Comparison of ENCODE assay signal across 25 cellular contexts in genomic region chr9:133055788-133056420, GRCh38. TPM values are rescaled to one million over a fixed set of nuclear protein-coding genes. Genes with fewer than 3 reads are reported as not detected.
DNase-seq lines count a peak whose midpoint lies in the region; ATAC-seq and TF ChIP-seq lines count a peak whose summit lies in the region.
"Had no signal": no experiment of that assay in that cellular context is flagged by ENCODE, and none has a peak within 500 bp of the region (broad histone marks: within the 10 kb centered on the region; RNA-seq: fewer than 3 reads in every experiment).

No MANE protein-coding gene starts in this region.

- peaks cover 5% of the 10 kb centered on the region for H3K36me3 ChIP-seq in breast epithelium
- H3K36me3 ChIP-seq in KOPT-K1 (ENCODE audit: insufficient read depth, low read length) = peaks cover 78% of the 10 kb centered on the region
- peaks cover 0 to 4% of the 10 kb centered on the region in 2 donors for H3K36me3 ChIP-seq in body of pancreas (replicated peaks in 1 of 2; ENCODE audit: insufficient read depth in 1 of 2, low read depth in 2 of 2)

- H3K27me3 Mint-ChIP-seq in MCF 10A (ENCODE audit: insufficient read depth, unreplicated experiment) = no peaks in the 10 kb centered on the region
- H3K27me3 Mint-ChIP-seq in activated CD4-positive, alpha-beta memory T cell treated with anti-CD3 and anti-CD28 coated beads for 36 hours = no peaks in the 10 kb centered on the region
- H3K27me3 Mint-ChIP-seq: activated CD4-positive, alpha-beta memory T cell treated with anti-CD3 and anti-CD28 coated beads, Interleukin-2, amount 10 ng/mL, durations not matched to agents 7 days and 5 days; central memory CD8-positive, alpha-beta T cell had no signal

- H3K4me1 ChIP-seq in breast epithelium (no peaks in the 10 kb centered on the region), body of pancreas (peaks cover 100% of the 10 kb centered on the region)
- H3K4me1 ChIP-seq: ascending aorta, gastroesophageal sphincter had no signal

- H3K4me3 ChIP-seq in breast epithelium (no peak overlapping the region), body of pancreas (no peak overlapping the region)
- H3K4me3 ChIP-seq: ascending aorta, gastroesophageal sphincter, GM23338, PC-9 had no signal

- H3K9me3 ChIP-seq in breast epithelium (no peaks in the 10 kb centered on the region), KOPT-K1 (ENCODE audit: insufficient read depth, low read length, poor library complexity, severe bottlenecking) (no peaks in the 10 kb centered on the region), body of pancreas (no peaks in the 10 kb centered on the region)
- H3K9me3 ChIP-seq: ascending aorta, gastroesophageal sphincter, neutrophil had no signal

- H3K27ac Mint-ChIP-seq in MCF 10A (ENCODE audit: low read depth, unreplicated experiment) = peak overlapping the region; percentile 35
- peak overlapping the region; percentile 45 for H3K27ac Mint-ChIP-seq in stimulated activated effector memory CD8-positive, alpha-beta T cell treated with anti-CD3 and anti-CD28 coated beads, Interleukin-12 subunit alpha, Interleukin-12 subunit beta, amount 100 ng/mL, for 72 hours
- no peak overlapping the region for H3K27ac Mint-ChIP-seq in activated CD4-positive, alpha-beta memory T cell treated with anti-CD3 and anti-CD28 coated beads for 36 hours
- H3K27ac Mint-ChIP-seq: activated CD4-positive, alpha-beta memory T cell treated with anti-CD3 and anti-CD28 coated beads, Interleukin-2, amount 10 ng/mL, durations not matched to agents 7 days and 5 days; GM23338; immature natural killer cell had no signal

- no peak for TF ChIP-seq CTCF in MCF 10A (IDR thresholded peaks at IDR 0.05; ENCODE audit: unreplicated experiment)
- no peak for TF ChIP-seq CTCF in breast epithelium (IDR thresholded peaks at IDR 0.05)
- TF ChIP-seq CTCF in body of pancreas (IDR thresholded peaks at IDR 0.05) = no peak

- no peak overlapping the region for H3K4me3 Mint-ChIP-seq in MCF 10A (ENCODE audit: unreplicated experiment)
- H3K4me3 Mint-ChIP-seq in stimulated activated effector memory CD8-positive, alpha-beta T cell treated with anti-CD3 and anti-CD28 coated beads, Interleukin-12 subunit alpha, Interleukin-12 subunit beta, amount 100 ng/mL, for 72 hours = no peak overlapping the region
- no peak overlapping the region for H3K4me3 Mint-ChIP-seq in activated CD4-positive, alpha-beta memory T cell treated with anti-CD3 and anti-CD28 coated beads for 36 hours
- H3K4me3 Mint-ChIP-seq: activated CD4-positive, alpha-beta memory T cell treated with anti-CD3 and anti-CD28 coated beads, Interleukin-2, amount 10 ng/mL, durations not matched to agents 7 days and 5 days; CD14-positive monocyte; central memory CD8-positive, alpha-beta T cell; GM23338; immature natural killer cell had no signal

- CTCF ChIA-PET in MCF 10A (lab: Yijun Ruan, JAX) = interaction anchor here (1.1 to 1.4 kb wide), 2 partner anchors 12 to 34 kb away, joined by 3 to 6 read pairs; no protein-coding TSS in a partner anchor
- CTCF ChIA-PET in activated CD4-positive, alpha-beta memory T cell treated with anti-CD3 and anti-CD28 coated beads for 36 hours (lab: Charles Lee) = interaction anchor here (0.6 kb wide), 1 partner anchor 46 kb away, joined by 3 read pairs; no protein-coding TSS in a partner anchor

- POLR2A ChIA-PET in MCF 10A (lab: Yijun Ruan, JAX) = no interaction called here
- POLR2A ChIA-PET in activated CD4-positive, alpha-beta memory T cell treated with anti-CD3 and anti-CD28 coated beads for 36 hours (lab: Charles Lee) = no interaction called here

- ATAC-seq in body of pancreas (no peak), HG02571 (IDR thresholded peaks at IDR 0.05; ENCODE audit: unreplicated experiment) (no peak)
- no peak for ATAC-seq in stimulated activated effector memory CD8-positive, alpha-beta T cell treated with anti-CD3 and anti-CD28 coated beads, Interleukin-12 subunit alpha, Interleukin-12 subunit beta, amount 100 ng/mL, for 72 hours
- ATAC-seq: gastroesophageal sphincter, GM23338, left lobe of liver had no signal

- H3K9me3 Mint-ChIP-seq in MCF 10A (ENCODE audit: unreplicated experiment) = no peaks in the 10 kb centered on the region
- H3K9me3 Mint-ChIP-seq in stimulated activated effector memory CD8-positive, alpha-beta T cell treated with anti-CD3 and anti-CD28 coated beads, Interleukin-12 subunit alpha, Interleukin-12 subunit beta, amount 100 ng/mL, for 72 hours = no peaks in the 10 kb centered on the region
- no peaks in the 10 kb centered on the region for H3K9me3 Mint-ChIP-seq in activated CD4-positive, alpha-beta memory T cell treated with anti-CD3 and anti-CD28 coated beads for 36 hours
- H3K9me3 Mint-ChIP-seq: activated CD4-positive, alpha-beta memory T cell treated with anti-CD3 and anti-CD28 coated beads, Interleukin-2, amount 10 ng/mL, durations not matched to agents 7 days and 5 days; CD14-positive monocyte; central memory CD8-positive, alpha-beta T cell; GM23338; immature natural killer cell had no signal

- peaks cover 32% of the 10 kb centered on the region for H3K36me3 Mint-ChIP-seq in MCF 10A (ENCODE audit: insufficient read depth, unreplicated experiment)
- H3K36me3 Mint-ChIP-seq in stimulated activated effector memory CD8-positive, alpha-beta T cell treated with anti-CD3 and anti-CD28 coated beads, Interleukin-12 subunit alpha, Interleukin-12 subunit beta, amount 100 ng/mL, for 72 hours = peaks cover 56% of the 10 kb centered on the region
- H3K36me3 Mint-ChIP-seq in activated CD4-positive, alpha-beta memory T cell treated with anti-CD3 and anti-CD28 coated beads for 36 hours = peaks cover 27% of the 10 kb centered on the region

- TF ChIP-seq POLR2A in breast epithelium (IDR thresholded peaks at IDR 0.05) = no peak
- TF ChIP-seq POLR2A in body of pancreas (IDR thresholded peaks at IDR 0.05) = no peak

- no TSS peak for BruUV-seq in MCF 10A (replicated peaks; lab: Mats Ljungman, UMichigan)

- DNase-seq in MCF 10A (ENCODE audit: unreplicated experiment) (no peak), breast epithelium (ENCODE audit: low spot score in 2 of 2) (no peak), body of pancreas (no peak)
- no peak for DNase-seq in stimulated activated effector memory CD8-positive, alpha-beta T cell treated with anti-CD3 and anti-CD28 coated beads, Interleukin-12 subunit alpha, Interleukin-12 subunit beta, amount 100 ng/mL, for 72 hours (ENCODE audit: low spot score in 2 of 2)
- no peak for DNase-seq in activated CD4-positive, alpha-beta memory T cell treated with anti-CD3 and anti-CD28 coated beads for 36 hours
- DNase-seq: activated CD4-positive, alpha-beta memory T cell treated with anti-CD3 and anti-CD28 coated beads, Interleukin-2, amount 10 ng/mL, durations not matched to agents 7 days and 5 days; activated naive CD4-positive, alpha-beta T cell treated with Interleukin-2 at 50 U/mL for 16 hours; activated T-cell treated with anti-CD3 and anti-CD28 coated beads, Interleukin-2, amount 50 U/mL, for 1 hour; hypothalamus; immature natural killer cell; NCI-H1092; NCI-H187 treated with DMSO at 0.1 percent for 48 hours; NCI-H526 treated with DMSO at 0.1 percent for 48 hours; PC-9; SHP77; stimulated activated CD4-positive, alpha-beta T cell treated with anti-CD3 and anti-CD28 coated beads, Interleukin-15, amount 100 ng/mL, for 24 hours had no signal

- peaks cover 1% of the 10 kb centered on the region for H3K4me1 Mint-ChIP-seq in MCF 10A (ENCODE audit: insufficient read depth, unreplicated experiment)
- peaks cover 28% of the 10 kb centered on the region for H3K4me1 Mint-ChIP-seq in stimulated activated effector memory CD8-positive, alpha-beta T cell treated with anti-CD3 and anti-CD28 coated beads, Interleukin-12 subunit alpha, Interleukin-12 subunit beta, amount 100 ng/mL, for 72 hours
- peaks cover 30% of the 10 kb centered on the region for H3K4me1 Mint-ChIP-seq in activated CD4-positive, alpha-beta memory T cell treated with anti-CD3 and anti-CD28 coated beads for 36 hours (ENCODE audit: low read depth)

- 88 to 91% methylated on average over 14 to 17 of the region's 17 CpGs for WGBS in body of pancreas, 2 donors

- H3K27me3 ChIP-seq in breast epithelium (no peaks in the 10 kb centered on the region), body of pancreas (no peaks in the 10 kb centered on the region)
- H3K27me3 ChIP-seq: ascending aorta, gastroesophageal sphincter had no signal

- H3K27ac ChIP-seq in breast epithelium = no peak overlapping the region
- peak overlapping the region; percentile 60 for H3K27ac ChIP-seq in KOPT-K1 (ENCODE audit: low read depth, low read length, poor library complexity, severe bottlenecking)
- peak overlapping the region; percentile 85 to 98 (median 88) for H3K27ac ChIP-seq in body of pancreas
- H3K27ac ChIP-seq: ascending aorta, gastroesophageal sphincter, neutrophil, PC-9 had no signal

- intact Hi-C loops in MCF 10A (cut with micrococcal nuclease) (no loop called here), breast epithelium (cut with DNase I; ENCODE audit: low total_unique reads) (no loop called here), body of pancreas (cut with DNase I) (no loop called here)
- intact Hi-C loops in activated CD4-positive, alpha-beta memory T cell treated with anti-CD3 and anti-CD28 coated beads for 36 hours (cut with micrococcal nuclease) = no loop called here

RNA-seq across cellular contexts. Expression of gene CEL, which starts 5.9 kb away (rescaled TPM):
- 1.4 and 1.9 TPM in 2 replicates for total RNA-seq in MCF 10A (2022)
- under 1 TPM; 0.29 to 0.98 (median 0.32) TPM for total RNA-seq in breast epithelium
- total RNA-seq in body of pancreas = 1,000 to 10,000 TPM; 8,438 to 9,209 TPM
- 1 to 10 TPM in 1 of 2 experiments, under 1 TPM in 1; 0.88 to 1.0 TPM for total RNA-seq in activated CD4-positive, alpha-beta memory T cell treated with anti-CD3 and anti-CD28 coated beads for 36 hours
- total RNA-seq: ascending aorta had no signal

RNA-seq across cellular contexts. Expression of gene GTF3C5, which starts 25.1 kb away (rescaled TPM):
- total RNA-seq in MCF 10A (2022) = 53.9 and 55.4 TPM in 2 replicates
- total RNA-seq in breast epithelium = 10 to 100 TPM; 43.8 to 74.4 (median 68.2) TPM
- 10 to 100 TPM; 43.1 to 57.7 TPM for total RNA-seq in body of pancreas
- 10 to 100 TPM; 80.3 to 81.2 TPM for total RNA-seq in activated CD4-positive, alpha-beta memory T cell treated with anti-CD3 and anti-CD28 coated beads for 36 hours

Comparison
In these comparisons a context has a peak if more than half of its experiments do, and no peak if none do; other contexts are left out.
1. H3K27ac ChIP-seq: peak in KOPT-K1 (single experiment) and body of pancreas (4 of 4); none in breast epithelium (0 of 2).
2. RNA of gene CEL, which starts 5.9 kb away (total RNA-seq): 8,438 to 9,209 TPM in body of pancreas; 1.4 to 1.9 TPM in MCF 10A, 0.88 to 1.0 TPM in activated CD4-positive, alpha-beta memory T cell treated with anti-CD3 and anti-CD28 coated beads for 36 hours and 0.29 to 0.98 TPM in breast epithelium; every median in the first group is over 1,000 times any median in the second.